Comparison of ENCODE assay signal across 19 cellular contexts in genomic region chr13:34764246-34764645, GRCh38.
DNase-seq lines count a peak whose midpoint lies in the region; ATAC-seq and TF ChIP-seq lines count a peak whose summit lies in the region.
"Had no signal": no experiment of that assay in that cellular context is flagged by ENCODE, and none has a peak within 500 bp of the region (broad histone marks: within the 10 kb centered on the region; RNA-seq: fewer than 3 reads in every experiment).

No MANE protein-coding gene starts in this region.

- H3K36me3 ChIP-seq in mesenchymal stem cell (ENCODE audit: control insufficient read depth in 1 of 2, insufficient read depth in 2 of 2, low read depth in 1 of 2, low read length in 2 of 2) = no peaks in the 10 kb centered on the region
- H3K36me3 ChIP-seq: SJSA1 had no signal

- no peak overlapping the region for H2BK15ac ChIP-seq in mesenchymal stem cell (ENCODE audit: low read depth, poor library complexity, severe bottlenecking)

- ATAC-seq in left ventricle myocardium superior = no peak
- ATAC-seq: HCT116 had no signal

- H3K4me3 ChIP-seq in mesenchymal stem cell (ENCODE audit: insufficient read depth in 1 of 2, low read depth in 1 of 2, low read length in 2 of 2) = no peak overlapping the region
- H3K4me3 ChIP-seq: SJSA1 had no signal

- H3K23ac ChIP-seq in mesenchymal stem cell (ENCODE audit: low read length in 2 of 2) = no peak overlapping the region

- H2AK5ac ChIP-seq in mesenchymal stem cell (ENCODE audit: low read length, severe bottlenecking) = peak overlapping the region; percentile 5

- H3K9ac ChIP-seq in mesenchymal stem cell (ENCODE audit: low read length) = no peak overlapping the region

- H4K91ac ChIP-seq in mesenchymal stem cell (ENCODE audit: low read length) = no peak overlapping the region

- H3K4ac ChIP-seq in mesenchymal stem cell (ENCODE audit: low read depth in 1 of 2, low read length in 2 of 2) = no peak overlapping the region

- no peak overlapping the region for H2AFZ ChIP-seq in mesenchymal stem cell (ENCODE audit: low read depth, low read length)

- H3K4me1 ChIP-seq in mesenchymal stem cell (ENCODE audit: control insufficient read depth, insufficient read depth, low read depth, low read length) = peaks cover 4% of the 10 kb centered on the region
- H3K4me1 ChIP-seq: SJSA1 had no signal

- TF ChIP-seq CTCF in 22Rv1 (IDR thresholded peaks at IDR 0.05) (no peak), VCaP (conservative IDR thresholded peaks at IDR 0.05) (no peak)

- H2BK5ac ChIP-seq in mesenchymal stem cell (ENCODE audit: low read depth, low read length, poor library complexity, severe bottlenecking) = no peak overlapping the region

- no peaks in the 10 kb centered on the region for H3K9me3 ChIP-seq in mesenchymal stem cell (ENCODE audit: control insufficient read depth, low read length)
- H3K9me3 ChIP-seq: SJSA1 had no signal

- H3K27me3 ChIP-seq in mesenchymal stem cell (ENCODE audit: control insufficient read depth in 1 of 2, insufficient read depth in 1 of 2, low read length in 2 of 2) = no peaks in the 10 kb centered on the region
- H3K27me3 ChIP-seq: SJSA1 had no signal

- H3K18ac ChIP-seq in mesenchymal stem cell (ENCODE audit: low read depth in 1 of 2, low read length in 2 of 2) = no peak overlapping the region

- no peak overlapping the region for H3K14ac ChIP-seq in mesenchymal stem cell (ENCODE audit: low read length in 2 of 2)

- DNase-seq in mesenchymal stem cell (no peak), renal cortical epithelial cell (ENCODE audit: low read depth) (peak; percentile 51), HPDE6-E6E7 (ENCODE audit: extremely low spot score) (no peak), left ventricle myocardium superior (no peak), NCI-H2029 (lab: John Stamatoyannopoulos, UW) (no peak)
- no peak for DNase-seq in stimulated activated CD4-positive, alpha-beta T cell treated with anti-CD3 and anti-CD28 coated beads, Interleukin-1b, Interleukin-23, amount 100 ng/mL, for 48 hours
- DNase-seq: CD4-positive, alpha-beta T cell; KBM-7; MM.1S; NCI-H1694; NCI-H2081; NCI-H2227 treated with DMSO at 0.1 percent for 48 hours; NCI-H526 treated with DMSO at 0.1 percent for 48 hours; Right ventricle myocardium superior; RPMI8226 had no signal

- no peak overlapping the region for H4K8ac ChIP-seq in mesenchymal stem cell (ENCODE audit: low read length)

- H3K79me1 ChIP-seq in mesenchymal stem cell (replicated peaks; ENCODE audit: low read length, poor library complexity, severe bottlenecking) = no peaks in the 10 kb centered on the region

- intact Hi-C loops in left ventricle myocardium superior (cut with micrococcal nuclease) = no loop called here

- peak overlapping the region; percentile 72 for H3K27ac ChIP-seq in 22Rv1
- H3K27ac ChIP-seq in VCaP = peak overlapping the region; percentile 73
- no peak overlapping the region for H3K27ac ChIP-seq in mesenchymal stem cell (ENCODE audit: low read length, poor library complexity, severe bottlenecking)
- H3K27ac ChIP-seq: SJSA1 had no signal

- H2BK12ac ChIP-seq in mesenchymal stem cell (ENCODE audit: low read length in 2 of 2) = no peak overlapping the region

- H2BK120ac ChIP-seq in mesenchymal stem cell (ENCODE audit: low read depth, low read length) = no peak overlapping the region

- no peak overlapping the region for H3K4me2 ChIP-seq in mesenchymal stem cell (ENCODE audit: low read length, poor library complexity, severe bottlenecking)

- 83% methylated on average over 2 of the region's 2 CpGs for WGBS in mesenchymal stem cell
